33 cellular contexts compared by ENCODE assay signal in the genomic region with DNA sequence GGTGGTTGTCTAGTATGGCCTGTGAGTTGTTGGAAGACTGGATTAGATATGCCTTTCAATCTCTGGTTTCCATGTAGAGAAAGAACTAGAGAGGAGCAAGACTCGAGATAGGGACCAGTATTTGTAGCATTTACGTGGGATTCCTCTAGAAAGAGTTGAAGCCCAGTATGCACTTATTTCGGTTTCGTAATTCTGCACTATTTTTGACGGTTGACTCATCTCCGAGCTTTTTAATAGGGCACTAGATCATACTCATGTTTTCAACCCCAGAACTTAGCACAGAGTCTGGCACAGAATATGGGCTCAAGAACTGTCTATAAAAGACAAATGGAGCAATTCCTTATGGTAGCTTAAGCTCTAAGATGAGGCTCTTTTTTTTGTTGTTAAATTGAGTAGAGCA. TPM values are rescaled to one million over a fixed set of nuclear protein-coding genes. Genes with fewer than 3 reads are reported as not detected.
A peak's percentile ranks its signal among the peaks of the same experiment; 100 is the strongest.
DNase-seq lines count a peak whose midpoint lies in the region; ATAC-seq, FAIRE-seq and TF ChIP-seq lines count a peak whose summit lies in the region.
"Had no signal": no experiment of that assay in that cellular context is flagged by ENCODE, and none has a peak within 500 bp of the region (broad histone marks: within the 10 kb centered on the region; RNA-seq: fewer than 3 reads in every experiment).

No MANE protein-coding gene starts in this region.

- TF ChIP-seq CTCF in fibroblast of mammary gland (conservative IDR thresholded peaks at IDR 0.05; ENCODE audit: control insufficient read depth, insufficient read depth, low read depth, low read length) (no peak), Calu3 (IDR thresholded peaks at IDR 0.05; ENCODE audit: unreplicated experiment) (no peak)

- ATAC-seq in HG03432 (IDR thresholded peaks at IDR 0.05; ENCODE audit: unreplicated experiment) = peak; percentile 62
- no peak for ATAC-seq in esophagus mucosa
- ATAC-seq: activated CD8-positive, alpha-beta T cell treated with anti-CD3 and anti-CD28 coated beads for 36 hours; effector memory CD8-positive, alpha-beta T cell; Panc1; T-cell had no signal

- no peak overlapping the region for H3K27ac Mint-ChIP-seq in Calu3 (ENCODE audit: unreplicated experiment)
- H3K27ac Mint-ChIP-seq: activated CD8-positive, alpha-beta T cell treated with anti-CD3 and anti-CD28 coated beads for 36 hours; activated naive CD8-positive, alpha-beta T cell; activated T-helper 2 cell treated with anti-CD3 and anti-CD28 coated beads, Interferon-gamma antibody, Interleukin-2, Interleukin-4, amounts not matched to agents 10 μg/mL and 5 μg/mL and 100 μg/mL, durations not matched to agents 14 hours and 24 hours and 36 hours; effector memory CD8-positive, alpha-beta T cell; nephron progenitor cell; T-cell had no signal

- CTCF ChIA-PET in Calu3 (lab: Charles Lee) = interaction anchor here (0.6 kb wide), 1 partner anchor 197 kb away, joined by 3 read pairs; no protein-coding TSS in a partner anchor

- no peaks in the 10 kb centered on the region for H3K36me3 Mint-ChIP-seq in Calu3 (ENCODE audit: insufficient read depth, unreplicated experiment)
- H3K36me3 Mint-ChIP-seq: activated naive CD8-positive, alpha-beta T cell; T-cell had no signal

- peaks cover 2% of the 10 kb centered on the region for H3K9me3 Mint-ChIP-seq in Calu3 (ENCODE audit: low read depth, unreplicated experiment)
- H3K9me3 Mint-ChIP-seq: activated CD8-positive, alpha-beta T cell treated with anti-CD3 and anti-CD28 coated beads for 36 hours; activated T-helper 2 cell treated with anti-CD3 and anti-CD28 coated beads, Interferon-gamma antibody, Interleukin-2, Interleukin-4, amounts not matched to agents 10 μg/mL and 5 μg/mL and 100 μg/mL, durations not matched to agents 14 hours and 24 hours and 36 hours; effector memory CD8-positive, alpha-beta T cell; T-cell had no signal

- peaks cover 8% of the 10 kb centered on the region for H3K4me1 Mint-ChIP-seq in Calu3 (ENCODE audit: low read depth, unreplicated experiment)
- H3K4me1 Mint-ChIP-seq: nephron progenitor cell, T-cell had no signal

- FAIRE-seq in GM18507 (lab: Jason Lieb, UNC) = peak; percentile 26
- FAIRE-seq: frontal cortex, G401.6 had no signal

- no TSS peak for BruUV-seq in Calu3 (replicated peaks; lab: Mats Ljungman, UMichigan)

- H3K4me3 ChIP-seq in fibroblast of mammary gland (ENCODE audit: control insufficient read depth, low read depth, low read length) = no peak overlapping the region
- H3K4me3 ChIP-seq: ascending aorta, SJCRH30, spleen, tibial nerve had no signal

- no peak for DNase-seq in GM18507 (ENCODE audit: extremely low spot score, insufficient read length, low read depth)
- peak; percentile 57 to 80 for DNase-seq in NOMO-1 (lab: John Stamatoyannopoulos, UW; ENCODE audit: unreplicated experiment in 2 of 2)
- peak; percentile 38 for DNase-seq in fibroblast of mammary gland (ENCODE audit: low read depth)
- no peak for DNase-seq in Calu3
- no peak for DNase-seq in activated naive CD4-positive, alpha-beta T cell (lab: John Stamatoyannopoulos, UW)
- DNase-seq: activated CD4-positive, alpha-beta T cell treated with anti-CD3 and anti-CD28 coated beads for 1 hour; activated CD8-positive, alpha-beta T cell treated with anti-CD3 and anti-CD28 coated beads for 36 hours; C1 segment of cervical spinal cord; COR-L47; cortex of kidney; effector memory CD8-positive, alpha-beta T cell; erythroblast; IMR-90; NCI-H1417 treated with DMSO at 0.1 percent for 48 hours; NCI-H2107; NCI-H446; nephron progenitor cell; retina; SJCRH30; spleen; stimulated activated CD4-positive, alpha-beta T cell treated with anti-CD3 and anti-CD28 coated beads, Interleukin-2, amount 100 ng/mL, for 48 hours; T-cell had no signal

- intact Hi-C loops in Calu3 (cut with micrococcal nuclease; ENCODE audit: unreplicated experiment) = no loop called here

- no peak overlapping the region for H3K4me3 Mint-ChIP-seq in Calu3 (ENCODE audit: low read depth, unreplicated experiment)
- H3K4me3 Mint-ChIP-seq: activated CD8-positive, alpha-beta T cell treated with anti-CD3 and anti-CD28 coated beads for 36 hours; activated naive CD8-positive, alpha-beta T cell; effector memory CD8-positive, alpha-beta T cell; nephron progenitor cell; T-cell had no signal

- H3K27me3 Mint-ChIP-seq in Calu3 (ENCODE audit: unreplicated experiment) = peaks cover 53% of the 10 kb centered on the region

RNA-seq across cellular contexts. Expression of a gene that starts 15.7 kb away (rescaled TPM):
- total RNA-seq in esophagus mucosa = not detected
- not detected in 2 replicates for total RNA-seq in Calu3 (2022)
- total RNA-seq: activated CD8-positive, alpha-beta T cell treated with anti-CD3 and anti-CD28 coated beads for 36 hours; activated T-helper 2 cell treated with anti-CD3 and anti-CD28 coated beads, Interferon-gamma antibody, Interleukin-2, Interleukin-4, amounts not matched to agents 10 μg/mL and 5 μg/mL and 100 μg/mL, durations not matched to agents 14 hours and 24 hours and 36 hours; ascending aorta; cardiac septum; frontal cortex; IMR-90; osteocyte; SJCRH30; spleen; T-cell; tibial nerve had no signal

Comparison
In these comparisons a context has a peak if more than half of its experiments do, and no peak if none do; other contexts are left out.
1. DNase-seq: peak in NOMO-1 (2 of 2) and fibroblast of mammary gland (single experiment); none in GM18507 (single experiment), Calu3 (single experiment) and activated naive CD4-positive, alpha-beta T cell (0 of 4).